ENCODE assay signal across 18 cellular contexts in genomic region chr5:84825616-84826015, GRCh38.
DNase-seq lines count a peak whose midpoint lies in the region; ATAC-seq and TF ChIP-seq lines count a peak whose summit lies in the region.
"Had no signal": no experiment of that assay in that cellular context is flagged by ENCODE, and none has a peak within 500 bp of the region (broad histone marks: within the 10 kb centered on the region; RNA-seq: fewer than 3 reads in every experiment).

No MANE protein-coding gene starts in this region.

- H3K4me1 ChIP-seq in body of pancreas = no peaks in the 10 kb centered on the region

- intact Hi-C loops in body of pancreas (cut with DNase I) = no loop called here

- peak; percentile 40 for DNase-seq in Daoy (ENCODE audit: low read depth)
- DNase-seq in NCI-H446 (lab: John Stamatoyannopoulos, UW) = peak; percentile 23 to 60
- peak; percentile 18 for DNase-seq in astrocyte of the cerebellum (ENCODE audit: low read depth)
- DNase-seq in fibroblast of peridontal ligament (ENCODE audit: extremely low read depth) = peak; percentile 29
- DNase-seq in KG1 (lab: John Stamatoyannopoulos, UW) = no peak
- no peak for DNase-seq in body of pancreas
- DNase-seq in HT-29 (ENCODE audit: low spot score) = no peak
- DNase-seq: AML-193, DMS 273 treated with DMSO at 0.1 percent for 48 hours, H7, NCI-H1436, NCI-H2029, NCI-H2171, NCI-H510A treated with DMSO at 0.1 percent for 48 hours, Right ventricle myocardium superior had no signal

- H3K27ac ChIP-seq in body of pancreas = no peak overlapping the region
- H3K27ac ChIP-seq: SK-N-MC had no signal

- ATAC-seq in body of pancreas = no peak
- no peak for ATAC-seq in HG03025 (IDR thresholded peaks at IDR 0.05; ENCODE audit: low FRiP score, unreplicated experiment)
- ATAC-seq: Panc1 had no signal

- H3K36me3 ChIP-seq in body of pancreas (replicated peaks in 1 of 2; ENCODE audit: insufficient read depth in 1 of 2, low read depth in 2 of 2) = no peaks in the 10 kb centered on the region

- H3K9me3 ChIP-seq in body of pancreas = peaks cover 0 to 4% (median 0%) of the 10 kb centered on the region in 3 donors

- WGBS in body of pancreas, 2 donors = 72 to 85% methylated on average over 2 of the region's 2 CpGs

- TF ChIP-seq POLR2A in body of pancreas (IDR thresholded peaks at IDR 0.05) = no peak

- H3K27me3 ChIP-seq in body of pancreas = no peaks in the 10 kb centered on the region

- H3K4me3 ChIP-seq in astrocyte of the cerebellum (ENCODE audit: low read depth, low read length) (no peak overlapping the region), body of pancreas (no peak overlapping the region)
- H3K4me3 ChIP-seq: SK-N-MC had no signal

- TF ChIP-seq CTCF in astrocyte of the cerebellum (IDR thresholded peaks at IDR 0.05; ENCODE audit: low read depth, low read length, missing control alignments) (no peak), body of pancreas (IDR thresholded peaks at IDR 0.05) (no peak)

- in situ Hi-C loops in astrocyte of the cerebellum (cut with HindIII; ENCODE audit: low sequenced_read_pairs) = no loop called here

Comparison
In these comparisons a context has a peak if more than half of its experiments do, and no peak if none do; other contexts are left out.
1. DNase-seq: peak in Daoy (single experiment), NCI-H446 (2 of 2), astrocyte of the cerebellum (single experiment) and fibroblast of peridontal ligament (single experiment); none in KG1 (single experiment), body of pancreas (0 of 4) and HT-29 (single experiment).